Comparison of ENCODE assay signal across 18 cellular contexts in genomic region chr4:114132199-114132598, GRCh38.
DNase-seq lines count a peak whose midpoint lies in the region; ATAC-seq, FAIRE-seq and TF ChIP-seq lines count a peak whose summit lies in the region.
"Had no signal": no experiment of that assay in that cellular context is flagged by ENCODE, and none has a peak within 500 bp of the region (broad histone marks: within the 10 kb centered on the region; RNA-seq: fewer than 3 reads in every experiment).

No MANE protein-coding gene starts in this region.

- H3K9ac ChIP-seq in OCI-LY3 (ENCODE audit: low read length), result no peak overlapping the region
- H3K9ac ChIP-seq: BLaER1, GM23248 had no signal

- intact Hi-C loops in pancreas (cut with DNase I), result no loop called here

- H3K4me2 ChIP-seq in OCI-LY3 (ENCODE audit: low read length), result no peak overlapping the region
- H3K4me2 ChIP-seq: BLaER1 had no signal

- no peak for DNase-seq in NCI-H146 (lab: John Stamatoyannopoulos, UW)
- DNase-seq in inferior parietal cortex (ENCODE audit: extremely low spot score), result no peak
- DNase-seq in pancreas, result no peak
- DNase-seq: CD4-positive, alpha-beta memory T cell; HFFc6; IMR-90 had no signal

- no peak for TF ChIP-seq CTCF in OCI-LY3 (IDR thresholded peaks at IDR 0.05; ENCODE audit: low read depth, low read length)
- TF ChIP-seq CTCF in pancreas (IDR thresholded peaks at IDR 0.05), result no peak

- no peaks in the 10 kb centered on the region for H3K9me3 ChIP-seq in OCI-LY3 (ENCODE audit: insufficient read depth, low read length)
- no peaks in the 10 kb centered on the region for H3K9me3 ChIP-seq in neuron (ENCODE audit: low read length)
- H3K9me3 ChIP-seq in pancreas, result no peaks in the 10 kb centered on the region
- H3K9me3 ChIP-seq: BLaER1 had no signal

- no peak overlapping the region for H3K27ac Mint-ChIP-seq in stimulated activated memory B cell treated with anti-CD40 and anti-IgM and Interleukin-4, amounts not matched to agents 10 μg/mL and 1 μg/mL and 100 μg/mL, for 72 hours
- H3K27ac Mint-ChIP-seq: CD4-positive, alpha-beta memory T cell; HFFc6 had no signal

- H3K4me3 ChIP-seq in OCI-LY3 (ENCODE audit: low read length) (no peak overlapping the region), neuron (ENCODE audit: low read length) (no peak overlapping the region), pancreas (no peak overlapping the region)
- H3K4me3 ChIP-seq: BLaER1, GM23248, K562 had no signal

- peaks cover 2% of the 10 kb centered on the region for H3K4me1 Mint-ChIP-seq in stimulated activated memory B cell treated with anti-CD40 and anti-IgM and Interleukin-4, amounts not matched to agents 10 μg/mL and 1 μg/mL and 100 μg/mL, for 72 hours
- H3K4me1 Mint-ChIP-seq: CD14-positive monocyte had no signal

- peak; percentile 36 for ATAC-seq in stimulated activated memory B cell treated with anti-CD40 and anti-IgM and Interleukin-4, amounts not matched to agents 10 μg/mL and 1 μg/mL and 100 μg/mL, for 72 hours
- no peak for ATAC-seq in pancreas
- ATAC-seq: K562 had no signal

- H3K27me3 Mint-ChIP-seq in stimulated activated memory B cell treated with anti-CD40 and anti-IgM and Interleukin-4, amounts not matched to agents 10 μg/mL and 1 μg/mL and 100 μg/mL, for 72 hours, result peaks cover under 1% of the 10 kb centered on the region

- H3K36me3 Mint-ChIP-seq in stimulated activated memory B cell treated with anti-CD40 and anti-IgM and Interleukin-4, amounts not matched to agents 10 μg/mL and 1 μg/mL and 100 μg/mL, for 72 hours, result no peaks in the 10 kb centered on the region
- H3K36me3 Mint-ChIP-seq: CD14-positive monocyte; CD4-positive, alpha-beta memory T cell had no signal

- H4K20me1 ChIP-seq in OCI-LY3 (ENCODE audit: insufficient read depth, low read length), result no peaks in the 10 kb centered on the region
- H4K20me1 ChIP-seq: BLaER1 had no signal

- 93 to 95% methylated on average over 2 of the region's 2 CpGs for WGBS in pancreas, 2 donors

- H3K36me3 ChIP-seq in OCI-LY3 (replicated peaks; ENCODE audit: low read depth, low read length) (no peaks in the 10 kb centered on the region), neuron (ENCODE audit: insufficient read depth, low read length) (no peaks in the 10 kb centered on the region), pancreas (no peaks in the 10 kb centered on the region)
- H3K36me3 ChIP-seq: BLaER1 had no signal

- H3K9me3 Mint-ChIP-seq in stimulated activated memory B cell treated with anti-CD40 and anti-IgM and Interleukin-4, amounts not matched to agents 10 μg/mL and 1 μg/mL and 100 μg/mL, for 72 hours, result no peaks in the 10 kb centered on the region
- H3K9me3 Mint-ChIP-seq: HFFc6 had no signal

- H3K27me3 ChIP-seq in OCI-LY3 (ENCODE audit: low read depth, low read length) (no peaks in the 10 kb centered on the region), neuron (ENCODE audit: insufficient read depth, low read length) (no peaks in the 10 kb centered on the region), pancreas (no peaks in the 10 kb centered on the region)
- H3K27me3 ChIP-seq: BLaER1 had no signal

- no peak overlapping the region for H3K27ac ChIP-seq in OCI-LY3 (ENCODE audit: low read length)
- H3K27ac ChIP-seq in pancreas, result no peak overlapping the region
- H3K27ac ChIP-seq: BLaER1, GM23248 had no signal

- H3K4me3 Mint-ChIP-seq in stimulated activated memory B cell treated with anti-CD40 and anti-IgM and Interleukin-4, amounts not matched to agents 10 μg/mL and 1 μg/mL and 100 μg/mL, for 72 hours, result no peak overlapping the region
- H3K4me3 Mint-ChIP-seq: CD14-positive monocyte; CD4-positive, alpha-beta memory T cell; HFFc6 had no signal

- H3K79me2 ChIP-seq in OCI-LY3 (ENCODE audit: low read length), result no peaks in the 10 kb centered on the region

- no peak for FAIRE-seq in pancreas (lab: Jason Lieb, UNC)
- FAIRE-seq: A204.1, G401.6, GM12891, H54, HTR-8/SVneo, K562 had no signal

- H2AFZ ChIP-seq in OCI-LY3 (ENCODE audit: low read depth, low read length) (peak overlapping the region; percentile 69; the same call in 1 of the 2 replicates), neuron (ENCODE audit: low read depth, low read length) (peak overlapping the region; percentile 52)
- H2AFZ ChIP-seq: GM23248 had no signal

- H3K4me1 ChIP-seq in OCI-LY3 (ENCODE audit: low read length) (no peaks in the 10 kb centered on the region), neuron (ENCODE audit: insufficient read depth, low read length) (no peaks in the 10 kb centered on the region), pancreas (no peaks in the 10 kb centered on the region)
- H3K4me1 ChIP-seq: BLaER1 had no signal
